1 cellular context compared by ENCODE assay signal in the genomic region with DNA sequence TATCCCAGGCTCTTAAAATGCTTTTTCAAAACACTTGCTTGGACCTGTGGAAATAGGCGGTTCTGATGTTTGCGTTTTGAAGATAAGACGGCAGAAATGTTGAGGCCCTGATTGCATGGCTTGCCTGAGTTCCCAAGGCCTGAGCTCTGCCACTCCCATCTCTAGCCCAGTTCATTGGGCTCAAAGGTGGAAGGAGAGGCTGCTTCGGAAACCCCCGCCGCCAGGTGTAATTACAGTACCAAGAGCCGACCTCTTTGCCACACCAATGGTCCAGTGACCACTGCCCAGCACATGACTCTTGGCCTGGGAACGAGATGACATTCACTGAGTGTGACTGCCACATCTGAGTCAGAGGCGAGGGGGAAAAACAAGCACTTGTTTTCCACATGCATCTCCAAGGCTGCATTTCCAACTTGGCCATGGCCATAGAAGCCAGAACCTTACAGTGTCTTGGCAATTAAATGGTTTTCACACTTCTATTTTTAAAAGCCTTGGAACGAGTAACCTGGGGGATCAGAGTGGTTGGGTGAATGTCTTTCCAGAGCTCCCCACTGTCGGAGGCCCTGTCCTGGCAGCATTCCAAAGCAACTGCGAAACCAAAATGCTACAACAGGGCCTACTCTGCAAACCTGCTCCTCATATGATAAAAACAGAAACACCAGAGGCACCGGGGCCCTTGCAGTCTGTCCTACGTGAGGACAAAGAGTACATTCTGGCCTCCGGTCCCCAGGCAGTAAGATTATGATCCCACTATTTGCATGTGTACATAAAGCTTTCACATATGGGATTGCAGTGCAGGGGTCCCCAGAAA.
TF ChIP-seq lines count a peak whose summit lies in the region.

No MANE protein-coding gene starts in this region.

TF ChIP-seq in GM23338, 12 proteins besides CTCF, POLR2A, EP300 and RAD21 (continued from another document):
- TF ChIP-seq, protein P1, sequence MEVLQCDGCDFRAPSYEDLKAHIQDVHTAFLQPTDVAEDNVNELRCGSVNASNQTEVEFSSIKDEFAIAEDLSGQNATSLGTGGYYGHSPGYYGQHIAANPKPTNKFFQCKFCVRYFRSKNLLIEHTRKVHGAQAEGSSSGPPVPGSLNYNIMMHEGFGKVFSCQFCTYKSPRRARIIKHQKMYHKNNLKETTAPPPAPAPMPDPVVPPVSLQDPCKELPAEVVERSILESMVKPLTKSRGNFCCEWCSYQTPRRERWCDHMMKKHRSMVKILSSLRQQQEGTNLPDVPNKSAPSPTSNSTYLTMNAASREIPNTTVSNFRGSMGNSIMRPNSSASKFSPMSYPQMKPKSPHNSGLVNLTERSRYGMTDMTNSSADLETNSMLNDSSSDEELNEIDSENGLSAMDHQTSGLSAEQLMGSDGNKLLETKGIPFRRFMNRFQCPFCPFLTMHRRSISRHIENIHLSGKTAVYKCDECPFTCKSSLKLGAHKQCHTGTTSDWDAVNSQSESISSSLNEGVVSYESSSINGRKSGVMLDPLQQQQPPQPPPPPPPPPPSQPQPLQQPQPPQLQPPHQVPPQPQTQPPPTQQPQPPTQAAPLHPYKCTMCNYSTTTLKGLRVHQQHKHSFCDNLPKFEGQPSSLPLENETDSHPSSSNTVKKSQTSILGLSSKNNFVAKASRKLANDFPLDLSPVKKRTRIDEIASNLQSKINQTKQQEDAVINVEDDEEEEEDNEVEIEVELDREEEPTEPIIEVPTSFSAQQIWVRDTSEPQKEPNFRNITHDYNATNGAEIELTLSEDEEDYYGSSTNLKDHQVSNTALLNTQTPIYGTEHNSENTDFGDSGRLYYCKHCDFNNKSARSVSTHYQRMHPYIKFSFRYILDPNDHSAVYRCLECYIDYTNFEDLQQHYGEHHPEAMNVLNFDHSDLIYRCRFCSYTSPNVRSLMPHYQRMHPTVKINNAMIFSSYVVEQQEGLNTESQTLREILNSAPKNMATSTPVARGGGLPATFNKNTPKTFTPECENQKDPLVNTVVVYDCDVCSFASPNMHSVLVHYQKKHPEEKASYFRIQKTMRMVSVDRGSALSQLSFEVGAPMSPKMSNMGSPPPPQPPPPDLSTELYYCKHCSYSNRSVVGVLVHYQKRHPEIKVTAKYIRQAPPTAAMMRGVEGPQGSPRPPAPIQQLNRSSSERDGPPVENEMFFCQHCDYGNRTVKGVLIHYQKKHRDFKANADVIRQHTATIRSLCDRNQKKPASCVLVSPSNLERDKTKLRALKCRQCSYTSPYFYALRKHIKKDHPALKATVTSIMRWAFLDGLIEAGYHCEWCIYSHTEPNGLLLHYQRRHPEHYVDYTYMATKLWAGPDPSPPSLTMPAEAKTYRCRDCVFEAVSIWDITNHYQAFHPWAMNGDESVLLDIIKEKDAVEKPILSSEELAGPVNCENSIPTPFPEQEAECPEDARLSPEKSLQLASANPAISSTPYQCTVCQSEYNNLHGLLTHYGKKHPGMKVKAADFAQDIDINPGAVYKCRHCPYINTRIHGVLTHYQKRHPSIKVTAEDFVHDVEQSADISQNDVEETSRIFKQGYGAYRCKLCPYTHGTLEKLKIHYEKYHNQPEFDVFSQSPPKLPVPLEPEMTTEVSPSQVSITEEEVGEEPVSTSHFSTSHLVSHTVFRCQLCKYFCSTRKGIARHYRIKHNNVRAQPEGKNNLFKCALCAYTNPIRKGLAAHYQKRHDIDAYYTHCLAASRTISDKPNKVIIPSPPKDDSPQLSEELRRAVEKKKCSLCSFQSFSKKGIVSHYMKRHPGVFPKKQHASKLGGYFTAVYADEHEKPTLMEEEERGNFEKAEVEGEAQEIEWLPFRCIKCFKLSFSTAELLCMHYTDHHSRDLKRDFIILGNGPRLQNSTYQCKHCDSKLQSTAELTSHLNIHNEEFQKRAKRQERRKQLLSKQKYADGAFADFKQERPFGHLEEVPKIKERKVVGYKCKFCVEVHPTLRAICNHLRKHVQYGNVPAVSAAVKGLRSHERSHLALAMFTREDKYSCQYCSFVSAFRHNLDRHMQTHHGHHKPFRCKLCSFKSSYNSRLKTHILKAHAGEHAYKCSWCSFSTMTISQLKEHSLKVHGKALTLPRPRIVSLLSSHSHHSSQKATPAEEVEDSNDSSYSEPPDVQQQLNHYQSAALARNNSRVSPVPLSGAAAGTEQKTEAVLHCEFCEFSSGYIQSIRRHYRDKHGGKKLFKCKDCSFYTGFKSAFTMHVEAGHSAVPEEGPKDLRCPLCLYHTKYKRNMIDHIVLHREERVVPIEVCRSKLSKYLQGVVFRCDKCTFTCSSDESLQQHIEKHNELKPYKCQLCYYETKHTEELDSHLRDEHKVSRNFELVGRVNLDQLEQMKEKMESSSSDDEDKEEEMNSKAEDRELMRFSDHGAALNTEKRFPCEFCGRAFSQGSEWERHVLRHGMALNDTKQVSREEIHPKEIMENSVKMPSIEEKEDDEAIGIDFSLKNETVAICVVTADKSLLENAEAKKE (CRISPR knock-in tag; IDR thresholded peaks at IDR 0.05): no peak
- TF ChIP-seq NANOG (IDR thresholded peaks at IDR 0.05; ENCODE audit: borderline replicate concordance) (no peak), JUNB (IDR thresholded peaks at IDR 0.05; ENCODE audit: unreplicated experiment) (no peak), STAT1 (IDR thresholded peaks at IDR 0.05; ENCODE audit: unreplicated experiment) (no peak), ZNF114 (CRISPR knock-in tag; IDR thresholded peaks at IDR 0.05) (no peak), ZNF331 (CRISPR knock-in tag; IDR thresholded peaks at IDR 0.05; ENCODE audit: low read depth) (no peak), EZH2phosphoT487 (IDR thresholded peaks at IDR 0.05; ENCODE audit: unreplicated experiment) (no peak), POLR2AphosphoS5 (IDR thresholded peaks at IDR 0.05; ENCODE audit: low read depth) (no peak)
- TF ChIP-seq, protein P2, sequence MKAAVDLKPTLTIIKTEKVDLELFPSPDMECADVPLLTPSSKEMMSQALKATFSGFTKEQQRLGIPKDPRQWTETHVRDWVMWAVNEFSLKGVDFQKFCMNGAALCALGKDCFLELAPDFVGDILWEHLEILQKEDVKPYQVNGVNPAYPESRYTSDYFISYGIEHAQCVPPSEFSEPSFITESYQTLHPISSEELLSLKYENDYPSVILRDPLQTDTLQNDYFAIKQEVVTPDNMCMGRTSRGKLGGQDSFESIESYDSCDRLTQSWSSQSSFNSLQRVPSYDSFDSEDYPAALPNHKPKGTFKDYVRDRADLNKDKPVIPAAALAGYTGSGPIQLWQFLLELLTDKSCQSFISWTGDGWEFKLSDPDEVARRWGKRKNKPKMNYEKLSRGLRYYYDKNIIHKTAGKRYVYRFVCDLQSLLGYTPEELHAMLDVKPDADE (IDR thresholded peaks at IDR 0.05): no peak
- TF ChIP-seq, protein P3, sequence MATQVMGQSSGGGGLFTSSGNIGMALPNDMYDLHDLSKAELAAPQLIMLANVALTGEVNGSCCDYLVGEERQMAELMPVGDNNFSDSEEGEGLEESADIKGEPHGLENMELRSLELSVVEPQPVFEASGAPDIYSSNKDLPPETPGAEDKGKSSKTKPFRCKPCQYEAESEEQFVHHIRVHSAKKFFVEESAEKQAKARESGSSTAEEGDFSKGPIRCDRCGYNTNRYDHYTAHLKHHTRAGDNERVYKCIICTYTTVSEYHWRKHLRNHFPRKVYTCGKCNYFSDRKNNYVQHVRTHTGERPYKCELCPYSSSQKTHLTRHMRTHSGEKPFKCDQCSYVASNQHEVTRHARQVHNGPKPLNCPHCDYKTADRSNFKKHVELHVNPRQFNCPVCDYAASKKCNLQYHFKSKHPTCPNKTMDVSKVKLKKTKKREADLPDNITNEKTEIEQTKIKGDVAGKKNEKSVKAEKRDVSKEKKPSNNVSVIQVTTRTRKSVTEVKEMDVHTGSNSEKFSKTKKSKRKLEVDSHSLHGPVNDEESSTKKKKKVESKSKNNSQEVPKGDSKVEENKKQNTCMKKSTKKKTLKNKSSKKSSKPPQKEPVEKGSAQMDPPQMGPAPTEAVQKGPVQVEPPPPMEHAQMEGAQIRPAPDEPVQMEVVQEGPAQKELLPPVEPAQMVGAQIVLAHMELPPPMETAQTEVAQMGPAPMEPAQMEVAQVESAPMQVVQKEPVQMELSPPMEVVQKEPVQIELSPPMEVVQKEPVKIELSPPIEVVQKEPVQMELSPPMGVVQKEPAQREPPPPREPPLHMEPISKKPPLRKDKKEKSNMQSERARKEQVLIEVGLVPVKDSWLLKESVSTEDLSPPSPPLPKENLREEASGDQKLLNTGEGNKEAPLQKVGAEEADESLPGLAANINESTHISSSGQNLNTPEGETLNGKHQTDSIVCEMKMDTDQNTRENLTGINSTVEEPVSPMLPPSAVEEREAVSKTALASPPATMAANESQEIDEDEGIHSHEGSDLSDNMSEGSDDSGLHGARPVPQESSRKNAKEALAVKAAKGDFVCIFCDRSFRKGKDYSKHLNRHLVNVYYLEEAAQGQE (IDR thresholded peaks at IDR 0.05; ENCODE audit: unreplicated experiment): no peak
